In the genomic region with DNA sequence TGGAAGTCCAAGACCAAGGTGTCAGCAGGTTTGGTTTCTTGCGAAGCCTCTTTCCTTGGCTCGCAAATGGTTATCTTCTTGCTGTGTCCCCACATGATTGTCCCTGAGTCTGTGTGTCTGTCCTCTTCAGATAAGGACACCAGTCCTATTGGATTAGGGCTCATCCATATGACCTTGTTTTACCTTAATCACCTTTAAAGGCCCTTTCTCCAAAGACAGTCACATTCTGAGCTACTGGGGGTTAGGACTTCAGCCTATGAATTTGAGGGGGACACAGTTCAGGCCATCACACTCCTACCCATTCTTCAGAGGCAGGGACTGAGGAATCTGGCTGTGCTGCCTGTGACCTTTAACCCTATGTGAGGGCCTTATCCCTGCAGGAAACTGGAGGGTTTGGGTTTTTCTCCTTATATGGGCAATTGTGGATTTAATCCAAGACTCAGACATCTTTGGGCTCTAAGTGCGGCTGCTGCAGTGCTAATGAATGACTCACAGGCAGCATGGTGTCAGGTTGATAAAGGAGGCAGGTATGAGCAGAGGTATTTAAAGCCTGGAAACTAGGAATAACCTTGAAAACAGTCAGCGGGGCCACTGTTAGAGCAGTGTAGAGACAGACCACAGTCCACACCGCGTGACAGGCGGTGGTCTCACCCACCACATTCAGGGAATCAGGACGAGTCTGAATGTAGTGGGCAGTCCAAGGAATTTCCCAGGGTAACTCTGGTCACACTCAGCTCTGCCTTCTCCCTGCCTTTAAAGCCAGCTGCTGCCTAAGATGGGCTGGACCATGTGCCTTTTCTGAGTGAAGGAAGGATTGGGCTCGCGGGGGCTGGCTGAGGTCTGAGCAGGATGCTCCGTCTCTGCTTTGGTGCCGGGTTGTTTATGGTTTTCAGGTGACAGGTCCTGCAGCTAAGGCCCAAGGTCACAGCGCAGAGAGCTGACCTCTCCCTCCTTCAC, we compare ENCODE assay signal across 9 cellular contexts. TPM values are rescaled to one million over a fixed set of nuclear protein-coding genes. Genes with fewer than 3 reads are reported as not detected.
DNase-seq lines count a peak whose midpoint lies in the region; ATAC-seq, FAIRE-seq and TF ChIP-seq lines count a peak whose summit lies in the region.
"Had no signal": no experiment of that assay in that cellular context is flagged by ENCODE, and none has a peak within 500 bp of the region (broad histone marks: within the 10 kb centered on the region; RNA-seq: fewer than 3 reads in every experiment).

No MANE protein-coding gene starts in this region.

- H3K27ac Mint-ChIP-seq in osteocyte (ENCODE audit: unreplicated experiment) = peak overlapping the region; percentile 91

- H3K9ac ChIP-seq in OCI-LY3 (ENCODE audit: low read length) = no peak overlapping the region

- peak; percentile 78 for DNase-seq in Daoy (ENCODE audit: low read depth)
- peak; percentile 20 to 51 for DNase-seq in erythroblast (lab: John Stamatoyannopoulos, UW)
- DNase-seq in osteocyte (ENCODE audit: extremely low spot score, unreplicated experiment) = no peak
- DNase-seq in H54 (ENCODE audit: insufficient read length, low spot score) = no peak
- no peak for DNase-seq in RKO (ENCODE audit: low spot score)
- DNase-seq in DMS79 (lab: John Stamatoyannopoulos, UW) = no peak
- DNase-seq: NCI-H524 treated with DMSO at 0.1 percent for 48 hours had no signal

- peaks cover 39% of the 10 kb centered on the region for H3K36me3 Mint-ChIP-seq in osteocyte (ENCODE audit: unreplicated experiment)

- no peak for FAIRE-seq in H54 (lab: Jason Lieb, UNC)

- no peak for ATAC-seq in GM18498 (IDR thresholded peaks at IDR 0.05; ENCODE audit: unreplicated experiment)

- no peak overlapping the region for H3K4me3 ChIP-seq in OCI-LY3 (ENCODE audit: low read length)

- H3K27me3 ChIP-seq in OCI-LY3 (ENCODE audit: low read depth, low read length) = no peaks in the 10 kb centered on the region

- H3K27ac ChIP-seq in OCI-LY3 (ENCODE audit: low read length) = peak overlapping the region; percentile 90

- H3K4me1 Mint-ChIP-seq in osteocyte (ENCODE audit: unreplicated experiment) = peaks cover 47% of the 10 kb centered on the region

- no peak overlapping the region for H3K4me2 ChIP-seq in OCI-LY3 (ENCODE audit: low read length)

- H3K27me3 Mint-ChIP-seq in osteocyte (ENCODE audit: unreplicated experiment) = no peaks in the 10 kb centered on the region

- no peaks in the 10 kb centered on the region for H3K79me2 ChIP-seq in OCI-LY3 (ENCODE audit: low read length)

- peaks cover 71% of the 10 kb centered on the region for H3K36me3 ChIP-seq in OCI-LY3 (replicated peaks; ENCODE audit: low read depth, low read length)

- no peaks in the 10 kb centered on the region for H3K9me3 ChIP-seq in OCI-LY3 (ENCODE audit: insufficient read depth, low read length)

- no peak overlapping the region for H3K4me3 Mint-ChIP-seq in osteocyte (ENCODE audit: unreplicated experiment)

- TF ChIP-seq CTCF in OCI-LY3 (IDR thresholded peaks at IDR 0.05; ENCODE audit: low read depth, low read length) (no peak), osteocyte (IDR thresholded peaks at IDR 0.05) (no peak)

- TF ChIP-seq POLR2A in erythroblast (IDR thresholded peaks at IDR 0.05; ENCODE audit: low read length) = no peak
- TF ChIP-seq POLR2A in H54 (IDR thresholded peaks at IDR 0.05; ENCODE audit: low read depth, low read length) = no peak

- H4K20me1 ChIP-seq in OCI-LY3 (ENCODE audit: insufficient read depth, low read length) = no peaks in the 10 kb centered on the region

- no peaks in the 10 kb centered on the region for H3K9me3 Mint-ChIP-seq in osteocyte (ENCODE audit: unreplicated experiment)

- H3K4me1 ChIP-seq in OCI-LY3 (ENCODE audit: low read length) = peaks cover 59% of the 10 kb centered on the region

- H2AFZ ChIP-seq in OCI-LY3 (ENCODE audit: low read depth, low read length) = no peak overlapping the region

RNA-seq across cellular contexts. Expression of gene TPCN1, which starts 10.3 kb away (rescaled TPM):
- total RNA-seq in Daoy (2014; rRNA removed; shearing (Covaris generic)) = 8.5 and 10.4 TPM in 2 replicates
- 74.6 and 80.6 TPM in 2 replicates for total RNA-seq in osteocyte

RNA-seq across cellular contexts. Expression of gene RITA1, which starts 46.0 kb away (rescaled TPM):
- total RNA-seq in Daoy (2014; rRNA removed; shearing (Covaris generic)) = 26.0 and 31.8 TPM in 2 replicates
- 19.9 and 20.5 TPM in 2 replicates for total RNA-seq in osteocyte

RNA-seq across cellular contexts. Expression of gene DDX54, which starts 46.3 kb away (rescaled TPM):
- 60.1 and 78.5 TPM in 2 replicates for total RNA-seq in Daoy (2014; rRNA removed; shearing (Covaris generic))
- total RNA-seq in osteocyte = 52.8 and 52.9 TPM in 2 replicates

Comparison
In these comparisons a context has a peak if more than half of its experiments do, and no peak if none do; other contexts are left out.
1. DNase-seq: peak in Daoy (single experiment) and erythroblast (2 of 2); none in osteocyte (single experiment), H54 (single experiment), RKO (single experiment) and DMS79 (single experiment).